32 cellular contexts compared by ENCODE assay signal in the genomic region with DNA sequence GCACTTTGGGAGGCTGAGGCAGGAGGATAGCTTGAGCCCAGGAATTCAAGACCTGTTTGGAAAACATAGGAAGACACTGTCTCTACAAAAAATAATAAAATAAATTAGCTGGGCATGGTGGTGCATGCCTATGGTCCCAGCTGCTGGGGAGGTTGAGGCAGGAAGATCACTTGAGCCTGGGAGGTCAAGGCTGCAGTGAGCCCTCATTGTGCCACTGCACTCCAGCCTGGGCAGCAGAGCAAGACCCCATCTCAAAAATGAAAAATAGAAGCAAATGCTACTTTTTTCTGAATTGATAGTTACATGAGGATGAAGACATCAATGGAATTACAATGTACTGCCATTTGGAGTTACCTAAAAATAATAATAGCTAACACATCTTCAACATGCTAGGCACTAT.
"Had no signal": no experiment of that assay in that cellular context is flagged by ENCODE, and none has a peak within 500 bp of the region (broad histone marks: within the 10 kb centered on the region; RNA-seq: fewer than 3 reads in every experiment).

No MANE protein-coding gene starts in this region.

- H3K4me3 ChIP-seq: colonic mucosa, dorsolateral prefrontal cortex had no signal

- H3K4me3 Mint-ChIP-seq: activated CD4-positive, alpha-beta memory T cell treated with anti-CD3 and anti-CD28 coated beads for 36 hours; activated CD4-positive, alpha-beta T cell treated with anti-CD3 and anti-CD28 coated beads for 36 hours; activated CD4-positive, alpha-beta T cell treated with anti-CD3 and anti-CD28 coated beads, Interleukin-2, amount 10 ng/mL, durations not matched to agents 24 days and 14 days; activated CD8-positive, alpha-beta memory T cell treated with anti-CD3 and anti-CD28 coated beads, Interleukin-2, amount 10 ng/mL, durations not matched to agents 7 days and 5 days; activated CD8-positive, alpha-beta T cell treated with anti-CD3 and anti-CD28 coated beads, Interleukin-2, amount 10 ng/mL, durations not matched to agents 7 days and 5 days; activated T-cell treated with anti-CD3 and anti-CD28 coated beads, Interleukin-2, amount 50 U/mL, for 24 hours; activated T-helper 17 cell treated with anti-CD3 and anti-CD28 coated beads, Interleukin-2, amount 50 U/mL, for 72 hours; endodermal cell; T-helper 17 cell; T-helper 2 cell treated with Interferon-gamma antibody and Interleukin-4, amounts not matched to agents 5 μg/mL and 100 μg/mL, for 36 hours had no signal

- H3K9me3 ChIP-seq: colonic mucosa had no signal

- DNase-seq: activated CD4-positive, alpha-beta memory T cell treated with anti-CD3 and anti-CD28 coated beads for 36 hours; activated CD4-positive, alpha-beta T cell treated with anti-CD3 and anti-CD28 coated beads for 36 hours; activated CD4-positive, alpha-beta T cell treated with anti-CD3 and anti-CD28 coated beads, Interleukin-2, amount 10 ng/mL, durations not matched to agents 24 days and 14 days; activated CD4-positive, CD25-positive, alpha-beta regulatory T cell; activated CD4-positive, CD25-positive, alpha-beta regulatory T cell treated with anti-CD3 and anti-CD28 coated beads, Interleukin-2, amount 50 U/mL, for 72 hours; activated CD8-positive, alpha-beta memory T cell treated with anti-CD3 and anti-CD28 coated beads, Interleukin-2, amount 10 ng/mL, durations not matched to agents 7 days and 5 days; activated CD8-positive, alpha-beta memory T cell treated with anti-CD3 and anti-CD28 coated beads, Interleukin-2, amount 50 U/mL, for 4 hours; activated CD8-positive, alpha-beta T cell treated with anti-CD3 and anti-CD28 coated beads, Interleukin-2, amount 10 ng/mL, durations not matched to agents 7 days and 5 days; activated effector memory CD4-positive, alpha-beta T cell treated with Interleukin-2 at 50 U/mL for 16 hours; activated gamma-delta T cell treated with Interleukin-2 at 50 U/mL for 16 hours; activated naive CD4-positive, alpha-beta T cell treated with anti-CD3 and anti-CD28 coated beads, Interleukin-2, amount 50 U/mL, for 16 hours; activated naive CD4-positive, alpha-beta T cell treated with Interleukin-2 at 50 U/mL for 16 hours; activated T-cell treated with anti-CD3 and anti-CD28 coated beads, Interleukin-2, amount 50 U/mL, for 24 hours; amniotic stem cell; anterior cingulate cortex; brain microvascular endothelial cell; colonic mucosa; dorsolateral prefrontal cortex; effector memory CD4-positive, alpha-beta T cell; endodermal cell; foreskin fibroblast; head of caudate nucleus; T-helper 1 cell; T-helper 17 cell; T1000; WERI-Rb-1 had no signal

- H3K4me1 ChIP-seq: colonic mucosa had no signal

- H3K27ac Mint-ChIP-seq: activated CD4-positive, alpha-beta memory T cell treated with anti-CD3 and anti-CD28 coated beads for 36 hours; activated CD4-positive, alpha-beta T cell treated with anti-CD3 and anti-CD28 coated beads for 36 hours; activated CD4-positive, alpha-beta T cell treated with anti-CD3 and anti-CD28 coated beads, Interleukin-2, amount 10 ng/mL, durations not matched to agents 24 days and 14 days; activated CD8-positive, alpha-beta T cell treated with anti-CD3 and anti-CD28 coated beads, Interleukin-2, amount 10 ng/mL, durations not matched to agents 7 days and 5 days; activated naive CD8-positive, alpha-beta T cell; endodermal cell; T-helper 17 cell; T-helper 2 cell treated with Interferon-gamma antibody and Interleukin-4, amounts not matched to agents 5 μg/mL and 100 μg/mL, for 36 hours had no signal

- H3K27me3 Mint-ChIP-seq: activated CD4-positive, alpha-beta memory T cell treated with anti-CD3 and anti-CD28 coated beads for 36 hours; activated CD4-positive, alpha-beta T cell treated with anti-CD3 and anti-CD28 coated beads for 36 hours; activated CD4-positive, alpha-beta T cell treated with anti-CD3 and anti-CD28 coated beads, Interleukin-2, amount 10 ng/mL, durations not matched to agents 24 days and 14 days; activated CD8-positive, alpha-beta memory T cell treated with anti-CD3 and anti-CD28 coated beads, Interleukin-2, amount 10 ng/mL, durations not matched to agents 7 days and 5 days; activated naive CD8-positive, alpha-beta T cell; activated T-cell treated with anti-CD3 and anti-CD28 coated beads, Interleukin-2, amount 50 U/mL, for 24 hours; activated T-helper 17 cell treated with anti-CD3 and anti-CD28 coated beads, Interleukin-2, amount 50 U/mL, for 72 hours; T-helper 17 cell had no signal

- H3K27me3 ChIP-seq: brain microvascular endothelial cell, colonic mucosa, dorsolateral prefrontal cortex had no signal

- ATAC-seq: activated CD4-positive, alpha-beta T cell treated with anti-CD3 and anti-CD28 coated beads for 36 hours; activated CD8-positive, alpha-beta memory T cell treated with anti-CD3 and anti-CD28 coated beads, Interleukin-2, amount 10 ng/mL, durations not matched to agents 7 days and 5 days; activated CD8-positive, alpha-beta T cell treated with anti-CD3 and anti-CD28 coated beads, Interleukin-2, amount 10 ng/mL, durations not matched to agents 7 days and 5 days; activated T-helper 17 cell treated with anti-CD3 and anti-CD28 coated beads, Interleukin-2, amount 50 U/mL, for 72 hours; esophagus mucosa; T-helper 17 cell had no signal

- H3K9me3 Mint-ChIP-seq: activated T-helper 17 cell treated with anti-CD3 and anti-CD28 coated beads, Interleukin-2, amount 50 U/mL, for 72 hours had no signal

- H3K27ac ChIP-seq: brain microvascular endothelial cell, colonic mucosa, dorsolateral prefrontal cortex, WERI-Rb-1 had no signal

- FAIRE-seq: astrocyte, bronchial epithelial cell had no signal
